Comparison of ENCODE assay signal across 8 cellular contexts in genomic region chr19:10334340-10335148, GRCh38. TPM values are rescaled to one million over a fixed set of nuclear protein-coding genes. Genes with fewer than 3 reads are reported as not detected.
A peak's percentile ranks its signal among the peaks of the same experiment; 100 is the strongest.
DNase-seq lines count a peak whose midpoint lies in the region; ATAC-seq and TF ChIP-seq lines count a peak whose summit lies in the region.

No MANE protein-coding gene starts in this region.

- H3K4me1 ChIP-seq in OCI-LY7 (ENCODE audit: insufficient read depth, low read length, poor library complexity, severe bottlenecking) (peaks cover 43% of the 10 kb centered on the region), adipocyte (ENCODE audit: control insufficient read depth, insufficient read depth, low read length) (peaks cover 11% of the 10 kb centered on the region), vagina (peaks cover 23% of the 10 kb centered on the region)

- no peaks in the 10 kb centered on the region for H3K9me2 ChIP-seq in OCI-LY7 (ENCODE audit: insufficient read depth, low read length)

- H3K9me3 ChIP-seq in OCI-LY7 (ENCODE audit: low read length) = no peaks in the 10 kb centered on the region
- no peaks in the 10 kb centered on the region for H3K9me3 ChIP-seq in adipocyte (ENCODE audit: control insufficient read depth, low read length)
- no peaks in the 10 kb centered on the region for H3K9me3 ChIP-seq in vagina

- peaks cover 29% of the 10 kb centered on the region for H3K36me3 ChIP-seq in OCI-LY7 (ENCODE audit: insufficient read depth, low read length)
- peaks cover 8% of the 10 kb centered on the region for H3K36me3 ChIP-seq in adipocyte (ENCODE audit: control insufficient read depth, insufficient read depth, low read length, severe bottlenecking)
- H3K36me3 ChIP-seq in vagina = peaks cover 0 to 9% of the 10 kb centered on the region in 2 donors

- H3K4me3 ChIP-seq in AG10803 (ENCODE audit: low read length) (peak overlapping the region; percentile 86), HL-60 (replicated peaks; ENCODE audit: insufficient read depth, low read length) (peak overlapping the region; percentile 94; the same call in 1 of the 2 replicates), OCI-LY7 (ENCODE audit: low read depth, low read length, poor library complexity, severe bottlenecking) (peak overlapping the region; percentile 83), adipocyte (ENCODE audit: low read length) (peak overlapping the region; percentile 88), vagina (peak overlapping the region; percentile 74 to 92)

- no peaks in the 10 kb centered on the region for H3K27me3 ChIP-seq in HL-60 (ENCODE audit: insufficient read depth, poor library complexity, severe bottlenecking)
- H3K27me3 ChIP-seq in adipocyte (replicated peaks; ENCODE audit: control insufficient read depth, insufficient read depth, low read length) = no peaks in the 10 kb centered on the region
- H3K27me3 ChIP-seq in vagina = no peaks in the 10 kb centered on the region

- CTCF ChIA-PET in OCI-LY7 (lab: Charles Lee; ENCODE audit: unreplicated experiment) = interaction anchor here (0.5 to 1.1 kb wide), 2 partner anchors 45 to 434 kb away, joined by 3 to 5 read pairs; no protein-coding TSS in a partner anchor

- peak overlapping the region; percentile 87 for H3K9ac ChIP-seq in adipocyte (ENCODE audit: low read length)

- ATAC-seq in Right ventricle myocardium inferior (peak; percentile 93), GM21576 (IDR thresholded peaks at IDR 0.05; ENCODE audit: unreplicated experiment) (no peak)

- TF ChIP-seq POLR2A in vagina (IDR thresholded peaks at IDR 0.05) = peak in 1 of 2 donors; percentile 42

- DNase-seq in AG10803 (ENCODE audit: low read depth) (peak; percentile 93), HL-60 (ENCODE audit: low read depth in 1 of 2, low spot score in 1 of 2) (peak in 1 of 2 experiments; percentile 19), OCI-LY7 (ENCODE audit: low spot score) (peak; percentile 83), adipocyte (ENCODE audit: low read depth) (peak; percentile 99), Right ventricle myocardium inferior (ENCODE audit: missing footprints) (peak; percentile 95), occipital lobe (lab: John Stamatoyannopoulos, UW) (peak; percentile 48), vagina (ENCODE audit: extremely low spot score in 2 of 2) (peak in 1 of 2 donors; percentile 94)

- 0 out of 2 replicates have a peak, but pooled peaks have one; percentile 14 for TF ChIP-seq CTCF in AG10803 (conservative IDR thresholded peaks at IDR 0.05; ENCODE audit: low read length)
- TF ChIP-seq CTCF in HL-60 (IDR thresholded peaks at IDR 0.05; ENCODE audit: insufficient read depth, low read length) = no peak
- no peak; the same call in 1 of the 2 replicates for TF ChIP-seq CTCF in OCI-LY7 (conservative IDR thresholded peaks at IDR 0.05; ENCODE audit: low read length)
- TF ChIP-seq CTCF in vagina (IDR thresholded peaks at IDR 0.05) = no peak

- peak overlapping the region; percentile 76 for H3K4me2 ChIP-seq in OCI-LY7 (ENCODE audit: low read length)

- BruUV-seq in OCI-LY7 (replicated peaks; lab: Mats Ljungman, UMichigan) = no TSS peak

- H4K20me1 ChIP-seq in OCI-LY7 (ENCODE audit: insufficient read depth, low read length) = peaks cover 12% of the 10 kb centered on the region

- H3K27ac ChIP-seq in HL-60 (replicated peaks) = no peak overlapping the region
- H3K27ac ChIP-seq in OCI-LY7 (ENCODE audit: low read depth, low read length, poor library complexity, severe bottlenecking) = peak overlapping the region; percentile 82
- H3K27ac ChIP-seq in vagina = peak overlapping the region; percentile 78

- POLR2A ChIA-PET in OCI-LY7 (lab: Charles Lee) = interaction anchor here (0.5 to 1.0 kb wide), 4 partner anchors 7 to 564 kb away, joined by 3 to 4 read pairs (median 3); no protein-coding TSS in a partner anchor

- peaks cover 30% of the 10 kb centered on the region for H3K79me2 ChIP-seq in OCI-LY7 (ENCODE audit: insufficient read depth, low read depth, low read length)

- intact Hi-C loops in OCI-LY7 (cut with micrococcal nuclease; ENCODE audit: unreplicated experiment) = loop anchor here (10.0 kb wide), 1 partner anchor 230 kb away; the partner anchor contains the start of genes CDKN2D and KRI1
- intact Hi-C loops in Right ventricle myocardium inferior (cut with DNase I) = no loop called here
- intact Hi-C loops in vagina (cut with DNase I) = loop anchor here (5.0 kb wide), 1 partner anchor 62 kb away; the partner anchor contains the start of gene ICAM1

- H2AFZ ChIP-seq in OCI-LY7 (ENCODE audit: low read length) = no peak overlapping the region

RNA-seq across cellular contexts. Expression of gene RAVER1, which starts 1.2 kb away (rescaled TPM):
- 21.6 and 35.7 TPM in 2 replicates for total RNA-seq in OCI-LY7 (2014; rRNA removed; shearing (Covaris generic))
- total RNA-seq in OCI-LY7 (2022) (90.7 and 95.8 TPM in 2 replicates), Right ventricle myocardium inferior (10.1 TPM), occipital lobe (3.0 TPM), vagina (25.5 TPM)

RNA-seq across cellular contexts. Expression of gene ICAM3, which starts 4.9 kb away (rescaled TPM):
- 63.7 and 66.0 TPM in 2 replicates for total RNA-seq in OCI-LY7 (2014; rRNA removed; shearing (Covaris generic))
- 76.4 and 82.0 TPM in 2 replicates for total RNA-seq in OCI-LY7 (2022)
- 36.7 TPM for total RNA-seq in Right ventricle myocardium inferior
- 0.94 TPM for total RNA-seq in occipital lobe
- total RNA-seq in vagina = 7.9 TPM

RNA-seq across cellular contexts. Expression of gene FDX2, which starts 18.7 kb away (rescaled TPM):
- total RNA-seq in OCI-LY7 (2014; rRNA removed; shearing (Covaris generic)) = 17.2 and 28.8 TPM in 2 replicates
- 10.4 and 17.1 TPM in 2 replicates for total RNA-seq in OCI-LY7 (2022)
- total RNA-seq in Right ventricle myocardium inferior = 20.1 TPM
- 14.7 TPM for total RNA-seq in occipital lobe
- 25.0 TPM for total RNA-seq in vagina

RNA-seq across cellular contexts. Expression of gene ZGLP1, which starts 24.9 kb away (rescaled TPM):
- total RNA-seq in OCI-LY7 (2014; rRNA removed; shearing (Covaris generic)) = 2.3 and 8.8 TPM in 2 replicates
- total RNA-seq in OCI-LY7 (2022) (5.4 and 5.7 TPM in 2 replicates), Right ventricle myocardium inferior (0.65 TPM), occipital lobe (1.6 TPM), vagina (5.2 TPM)

RNA-seq across cellular contexts. Expression of gene ICAM5, which starts 44.8 kb away (rescaled TPM):
- 2.7 and 6.4 TPM in 2 replicates for total RNA-seq in OCI-LY7 (2014; rRNA removed; shearing (Covaris generic))
- total RNA-seq in OCI-LY7 (2022) = 10.8 and 12.6 TPM in 2 replicates
- total RNA-seq in Right ventricle myocardium inferior = 0.38 TPM
- total RNA-seq in occipital lobe = 3.3 TPM
- total RNA-seq in vagina = 2.0 TPM
